In genomic region chr13:32454886-32455593, GRCh38 we compare ENCODE assay signal across 1 cellular context.
TF ChIP-seq lines count a peak whose summit lies in the region.

No MANE protein-coding gene starts in this region.

TF ChIP-seq in HepG2, 621 proteins besides CTCF, POLR2A, EP300 and RAD21 (continued from another document and continues in another):
- TF ChIP-seq CEBPZ (IDR thresholded peaks at IDR 0.05; ENCODE audit: low read length) (no peak), TOPORS (CRISPR knock-in tag; IDR thresholded peaks at IDR 0.05) (no peak), ZNF431 (CRISPR knock-in tag; IDR thresholded peaks at IDR 0.05; ENCODE audit: borderline replicate concordance, low read depth) (no peak), TBX3 (IDR thresholded peaks at IDR 0.05; ENCODE audit: borderline replicate concordance) (no peak), ZEB1 (IDR thresholded peaks at IDR 0.05; ENCODE audit: insufficient replicate concordance, low read depth) (no peak), ZNF232 (CRISPR knock-in tag; IDR thresholded peaks at IDR 0.05; ENCODE audit: borderline replicate concordance) (peak; percentile 77; the same call in 1 of the 2 replicates), RORA (CRISPR knock-in tag; IDR thresholded peaks at IDR 0.05) (no peak), ZNF501 (CRISPR knock-in tag; IDR thresholded peaks at IDR 0.05) (no peak), ZNF790 (CRISPR knock-in tag; IDR thresholded peaks at IDR 0.05; ENCODE audit: borderline replicate concordance) (no peak), IKZF4 (CRISPR knock-in tag; IDR thresholded peaks at IDR 0.05; ENCODE audit: borderline replicate concordance, low read depth, not compliant biosample characterization) (no peak), HMGXB3 (CRISPR knock-in tag; IDR thresholded peaks at IDR 0.05; ENCODE audit: borderline replicate concordance) (no peak), ATF5 (CRISPR knock-in tag; IDR thresholded peaks at IDR 0.05; ENCODE audit: low read depth) (no peak), ZFAT (CRISPR knock-in tag; conservative IDR thresholded peaks at IDR 0.05) (no peak), ZMAT3 (CRISPR knock-in tag; conservative IDR thresholded peaks at IDR 0.05) (no peak), ZNF280B (CRISPR knock-in tag; IDR thresholded peaks at IDR 0.05; ENCODE audit: borderline replicate concordance) (no peak), PRPF4 (IDR thresholded peaks at IDR 0.05; ENCODE audit: low read depth, low read length, poor library complexity, severe bottlenecking) (no peak), SMC3 (IDR thresholded peaks at IDR 0.05; ENCODE audit: low read length) (no peak), DMTF1 (CRISPR knock-in tag; IDR thresholded peaks at IDR 0.05) (no peak), ZNF788 (CRISPR knock-in tag; IDR thresholded peaks at IDR 0.05; ENCODE audit: borderline replicate concordance) (peak; percentile 57; the same call in 1 of the 2 replicates), HNRNPLL (IDR thresholded peaks at IDR 0.05; ENCODE audit: low read depth, low read length, poor library complexity, severe bottlenecking) (peak; percentile 23), ZNF784 (CRISPR knock-in tag; IDR thresholded peaks at IDR 0.05; ENCODE audit: borderline replicate concordance) (peak; percentile 53; the same call in 1 of the 2 replicates), MIXL1 (CRISPR knock-in tag; IDR thresholded peaks at IDR 0.05) (no peak), ZNF326 (CRISPR knock-in tag; IDR thresholded peaks at IDR 0.05; ENCODE audit: borderline replicate concordance) (no peak), CC2D1A (CRISPR knock-in tag; IDR thresholded peaks at IDR 0.05) (no peak), ZNF205 (CRISPR knock-in tag; IDR thresholded peaks at IDR 0.05) (no peak; the same call in 1 of the 2 replicates), RBAK (CRISPR knock-in tag; IDR thresholded peaks at IDR 0.05) (0 out of 2 replicates have a peak, but pooled peaks have one; percentile 44), ZNF577 (CRISPR knock-in tag; IDR thresholded peaks at IDR 0.05; ENCODE audit: borderline replicate concordance, low read depth) (no peak), ZNF337 (CRISPR knock-in tag; IDR thresholded peaks at IDR 0.05; ENCODE audit: borderline replicate concordance, low read depth) (peak; percentile 50; the same call in 1 of the 2 replicates), TAF15 (IDR thresholded peaks at IDR 0.05; ENCODE audit: low read depth, low read length, poor library complexity, severe bottlenecking) (no peak), ARID2 (CRISPR knock-in tag; IDR thresholded peaks at IDR 0.05; ENCODE audit: borderline replicate concordance) (no peak), DR1 (CRISPR knock-in tag; IDR thresholded peaks at IDR 0.05) (no peak), MED1 (CRISPR knock-in tag; IDR thresholded peaks at IDR 0.05) (peak; percentile 78), NRL (CRISPR knock-in tag; IDR thresholded peaks at IDR 0.05; ENCODE audit: borderline replicate concordance) (0 out of 2 replicates have a peak, but pooled peaks have one; percentile 43), SRY (CRISPR knock-in tag; IDR thresholded peaks at IDR 0.05) (peak; percentile 49; the same call in 1 of the 2 replicates), GLMP (CRISPR knock-in tag; IDR thresholded peaks at IDR 0.05; ENCODE audit: borderline replicate concordance) (no peak), CAMTA2 (CRISPR knock-in tag; IDR thresholded peaks at IDR 0.05; ENCODE audit: borderline replicate concordance) (no peak), PHF20 (CRISPR knock-in tag; IDR thresholded peaks at IDR 0.05) (no peak), NR2F6 (IDR thresholded peaks at IDR 0.05) (0 out of 2 replicates have a peak, but pooled peaks have one; percentile 30), NR2F6 (CRISPR knock-in tag; IDR thresholded peaks at IDR 0.05) (peak; percentile 74)
- TF ChIP-seq, protein P1, sequence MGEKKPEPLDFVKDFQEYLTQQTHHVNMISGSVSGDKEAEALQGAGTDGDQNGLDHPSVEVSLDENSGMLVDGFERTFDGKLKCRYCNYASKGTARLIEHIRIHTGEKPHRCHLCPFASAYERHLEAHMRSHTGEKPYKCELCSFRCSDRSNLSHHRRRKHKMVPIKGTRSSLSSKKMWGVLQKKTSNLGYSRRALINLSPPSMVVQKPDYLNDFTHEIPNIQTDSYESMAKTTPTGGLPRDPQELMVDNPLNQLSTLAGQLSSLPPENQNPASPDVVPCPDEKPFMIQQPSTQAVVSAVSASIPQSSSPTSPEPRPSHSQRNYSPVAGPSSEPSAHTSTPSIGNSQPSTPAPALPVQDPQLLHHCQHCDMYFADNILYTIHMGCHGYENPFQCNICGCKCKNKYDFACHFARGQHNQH (CRISPR knock-in tag; IDR thresholded peaks at IDR 0.05): no peak
- TF ChIP-seq, protein P2, sequence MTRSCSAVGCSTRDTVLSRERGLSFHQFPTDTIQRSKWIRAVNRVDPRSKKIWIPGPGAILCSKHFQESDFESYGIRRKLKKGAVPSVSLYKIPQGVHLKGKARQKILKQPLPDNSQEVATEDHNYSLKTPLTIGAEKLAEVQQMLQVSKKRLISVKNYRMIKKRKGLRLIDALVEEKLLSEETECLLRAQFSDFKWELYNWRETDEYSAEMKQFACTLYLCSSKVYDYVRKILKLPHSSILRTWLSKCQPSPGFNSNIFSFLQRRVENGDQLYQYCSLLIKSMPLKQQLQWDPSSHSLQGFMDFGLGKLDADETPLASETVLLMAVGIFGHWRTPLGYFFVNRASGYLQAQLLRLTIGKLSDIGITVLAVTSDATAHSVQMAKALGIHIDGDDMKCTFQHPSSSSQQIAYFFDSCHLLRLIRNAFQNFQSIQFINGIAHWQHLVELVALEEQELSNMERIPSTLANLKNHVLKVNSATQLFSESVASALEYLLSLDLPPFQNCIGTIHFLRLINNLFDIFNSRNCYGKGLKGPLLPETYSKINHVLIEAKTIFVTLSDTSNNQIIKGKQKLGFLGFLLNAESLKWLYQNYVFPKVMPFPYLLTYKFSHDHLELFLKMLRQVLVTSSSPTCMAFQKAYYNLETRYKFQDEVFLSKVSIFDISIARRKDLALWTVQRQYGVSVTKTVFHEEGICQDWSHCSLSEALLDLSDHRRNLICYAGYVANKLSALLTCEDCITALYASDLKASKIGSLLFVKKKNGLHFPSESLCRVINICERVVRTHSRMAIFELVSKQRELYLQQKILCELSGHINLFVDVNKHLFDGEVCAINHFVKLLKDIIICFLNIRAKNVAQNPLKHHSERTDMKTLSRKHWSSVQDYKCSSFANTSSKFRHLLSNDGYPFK (CRISPR knock-in tag; IDR thresholded peaks at IDR 0.05; ENCODE audit: borderline replicate concordance): peak; percentile 19; the same call in 1 of the 2 replicates
- TF ChIP-seq, protein P3, sequence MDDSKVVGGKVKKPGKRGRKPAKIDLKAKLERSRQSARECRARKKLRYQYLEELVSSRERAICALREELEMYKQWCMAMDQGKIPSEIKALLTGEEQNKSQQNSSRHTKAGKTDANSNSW (CRISPR knock-in tag; IDR thresholded peaks at IDR 0.05; ENCODE audit: borderline replicate concordance): no peak
- TF ChIP-seq, protein P4, sequence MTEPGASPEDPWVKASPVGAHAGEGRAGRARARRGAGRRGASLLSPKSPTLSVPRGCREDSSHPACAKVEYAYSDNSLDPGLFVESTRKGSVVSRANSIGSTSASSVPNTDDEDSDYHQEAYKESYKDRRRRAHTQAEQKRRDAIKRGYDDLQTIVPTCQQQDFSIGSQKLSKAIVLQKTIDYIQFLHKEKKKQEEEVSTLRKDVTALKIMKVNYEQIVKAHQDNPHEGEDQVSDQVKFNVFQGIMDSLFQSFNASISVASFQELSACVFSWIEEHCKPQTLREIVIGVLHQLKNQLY (CRISPR knock-in tag; IDR thresholded peaks at IDR 0.05): 0 out of 2 replicates have a peak, but pooled peaks have one; percentile 35
